In genomic region chr3:158731525-158731924, GRCh38 we compare ENCODE assay signal across 8 cellular contexts. TPM values are rescaled to one million over a fixed set of nuclear protein-coding genes. Genes with fewer than 3 reads are reported as not detected.
A peak's percentile ranks its signal among the peaks of the same experiment; 100 is the strongest.
DNase-seq lines count a peak whose midpoint lies in the region; ATAC-seq and TF ChIP-seq lines count a peak whose summit lies in the region.

No MANE protein-coding gene starts in this region.

- H3K27me3 ChIP-seq in heart left ventricle (no peaks in the 10 kb centered on the region), muscle layer of duodenum (ENCODE audit: low read depth, low read length) (no peaks in the 10 kb centered on the region), vagina (no peaks in the 10 kb centered on the region)

- DNase-seq in heart left ventricle (no peak), Right ventricle myocardium superior (no peak), chondrocyte (ENCODE audit: low spot score) (no peak), vagina (ENCODE audit: extremely low spot score in 2 of 2) (peak in 1 of 2 donors; percentile 83), DMS114 treated with DMSO at 0.1 percent for 48 hours (lab: John Stamatoyannopoulos, UW; ENCODE audit: unreplicated experiment) (no peak), HPDE6-E6E7 (ENCODE audit: extremely low spot score) (no peak), NCI-H69 (lab: John Stamatoyannopoulos, UW) (no peak)

- peak overlapping the region; percentile 55 for H3K4me3 Mint-ChIP-seq in chondrocyte (ENCODE audit: unreplicated experiment)

- TF ChIP-seq POLR2A in heart left ventricle (IDR thresholded peaks at IDR 0.05), result no peak
- no peak for TF ChIP-seq POLR2A in vagina (IDR thresholded peaks at IDR 0.05)

- no peak for ATAC-seq in heart left ventricle
- ATAC-seq in Right ventricle myocardium superior (ENCODE audit: poor library complexity), result no peak

- WGBS in heart left ventricle, 4 donors, result 48 to 66% (median 59%) methylated on average over 13 of the region's 13 CpGs

- H3K36me3 Mint-ChIP-seq in chondrocyte (ENCODE audit: low read depth), result peaks cover 8% of the 10 kb centered on the region

- intact Hi-C loops in heart left ventricle (cut with DNase I) (loop anchor here in 2 of 10 donors (5.0 kb wide), 3 partner anchors 36 to 61 kb away; no protein-coding TSS in a partner anchor), Right ventricle myocardium superior (cut with DNase I) (no loop called here), vagina (cut with DNase I) (loop anchor here (10.0 kb wide), 1 partner anchor 57 kb away; the partner anchor contains the start of gene LXN)

- peaks cover 9% of the 10 kb centered on the region for H3K9me3 Mint-ChIP-seq in chondrocyte (ENCODE audit: low read depth)

- no peak for TF ChIP-seq CTCF in heart left ventricle (IDR thresholded peaks at IDR 0.05)
- TF ChIP-seq CTCF in chondrocyte (IDR thresholded peaks at IDR 0.05), result no peak
- TF ChIP-seq CTCF in vagina (IDR thresholded peaks at IDR 0.05), result no peak

- H3K4me1 Mint-ChIP-seq in chondrocyte (ENCODE audit: low read depth), result peaks cover 10% of the 10 kb centered on the region

- peak overlapping the region in 10 of 12 donors; percentile 35 to 78 (median 62) for H3K27ac ChIP-seq in heart left ventricle
- peak overlapping the region; percentile 53 for H3K27ac ChIP-seq in muscle layer of duodenum (ENCODE audit: low read length)
- H3K27ac ChIP-seq in vagina, result peak overlapping the region; percentile 82

- H3K4me1 ChIP-seq in heart left ventricle (peaks cover 0 to 31% (median 14%) of the 10 kb centered on the region in 12 donors), muscle layer of duodenum (ENCODE audit: control insufficient read depth in 1 of 2, insufficient read depth in 2 of 2, low read length in 2 of 2) (peaks cover 4 to 22% of the 10 kb centered on the region in 2 donors), vagina (peaks cover 39% of the 10 kb centered on the region)

- H3K4me3 ChIP-seq in heart left ventricle (peak overlapping the region; percentile 54 to 74 (median 65)), muscle layer of duodenum (ENCODE audit: low read depth in 1 of 2, low read length in 2 of 2) (peak overlapping the region; percentile 58 to 82), vagina (peak overlapping the region; percentile 79 to 80)

- H3K27ac Mint-ChIP-seq in chondrocyte (ENCODE audit: unreplicated experiment), result no peak overlapping the region

- peaks cover 0 to 13% (median 8%) of the 10 kb centered on the region in 12 donors for H3K9me3 ChIP-seq in heart left ventricle
- H3K9me3 ChIP-seq in muscle layer of duodenum (ENCODE audit: control insufficient read depth in 1 of 2, low read length in 2 of 2), result peaks cover 0 to 4% of the 10 kb centered on the region in 2 donors
- peaks cover 6% of the 10 kb centered on the region for H3K9me3 ChIP-seq in vagina

- no peaks in the 10 kb centered on the region for H3K27me3 Mint-ChIP-seq in chondrocyte (ENCODE audit: low read depth)

- H3K36me3 ChIP-seq in heart left ventricle (no peaks in the 10 kb centered on the region), muscle layer of duodenum (ENCODE audit: control insufficient read depth in 1 of 2, insufficient read depth in 2 of 2, low read length in 2 of 2) (peaks cover 0 to 13% of the 10 kb centered on the region in 2 donors), vagina (no peaks in the 10 kb centered on the region)

RNA-seq across cellular contexts. Expression of gene RARRES1, which starts 0.7 kb away (rescaled TPM):
- 10 to 100 TPM in 4 of 9 donors, 1 to 10 TPM in 4, under 1 TPM in 1; 0.63 to 69.4 (median 3.5) TPM for total RNA-seq in heart left ventricle
- polyA plus RNA-seq in heart left ventricle, result 1 to 10 TPM; 3.6 to 8.9 TPM
- total RNA-seq in Right ventricle myocardium superior, result 9.1 TPM
- total RNA-seq in chondrocyte, result 0.95 to 1.3 TPM (median 0.99 TPM) in 3 replicates
- total RNA-seq in vagina, result 742 TPM

RNA-seq across cellular contexts. Expression of gene LXN, which starts 59.1 kb away (rescaled TPM):
- 10 to 100 TPM in 2 of 9 donors, 1 to 10 TPM in 7; 2.3 to 21.8 (median 3.5) TPM for total RNA-seq in heart left ventricle
- polyA plus RNA-seq in heart left ventricle, result 1 to 10 TPM; 3.3 to 5.6 TPM
- 2.4 TPM for total RNA-seq in Right ventricle myocardium superior
- total RNA-seq in chondrocyte, result 3.3 to 6.3 TPM (median 3.4 TPM) in 3 replicates
- total RNA-seq in vagina, result 22.6 TPM

Comparison
In these comparisons a context has a peak if more than half of its experiments do, and no peak if none do; other contexts are left out.
1. RNA of gene RARRES1, which starts 0.7 kb away (total RNA-seq): 742 TPM in vagina (single experiment); 9.1 TPM in Right ventricle myocardium superior (single experiment), 0.63 to 69.4 TPM in heart left ventricle and 0.95 to 1.3 TPM in chondrocyte; every median in the first group is over 10 times any median in the second.
2. Peak in every context shown above with its lines, with median percentiles within 50 percentile points of each other: H3K27ac ChIP-seq and H3K4me3 ChIP-seq.